Comparison of ENCODE assay signal across 8 cellular contexts in the genomic region with DNA sequence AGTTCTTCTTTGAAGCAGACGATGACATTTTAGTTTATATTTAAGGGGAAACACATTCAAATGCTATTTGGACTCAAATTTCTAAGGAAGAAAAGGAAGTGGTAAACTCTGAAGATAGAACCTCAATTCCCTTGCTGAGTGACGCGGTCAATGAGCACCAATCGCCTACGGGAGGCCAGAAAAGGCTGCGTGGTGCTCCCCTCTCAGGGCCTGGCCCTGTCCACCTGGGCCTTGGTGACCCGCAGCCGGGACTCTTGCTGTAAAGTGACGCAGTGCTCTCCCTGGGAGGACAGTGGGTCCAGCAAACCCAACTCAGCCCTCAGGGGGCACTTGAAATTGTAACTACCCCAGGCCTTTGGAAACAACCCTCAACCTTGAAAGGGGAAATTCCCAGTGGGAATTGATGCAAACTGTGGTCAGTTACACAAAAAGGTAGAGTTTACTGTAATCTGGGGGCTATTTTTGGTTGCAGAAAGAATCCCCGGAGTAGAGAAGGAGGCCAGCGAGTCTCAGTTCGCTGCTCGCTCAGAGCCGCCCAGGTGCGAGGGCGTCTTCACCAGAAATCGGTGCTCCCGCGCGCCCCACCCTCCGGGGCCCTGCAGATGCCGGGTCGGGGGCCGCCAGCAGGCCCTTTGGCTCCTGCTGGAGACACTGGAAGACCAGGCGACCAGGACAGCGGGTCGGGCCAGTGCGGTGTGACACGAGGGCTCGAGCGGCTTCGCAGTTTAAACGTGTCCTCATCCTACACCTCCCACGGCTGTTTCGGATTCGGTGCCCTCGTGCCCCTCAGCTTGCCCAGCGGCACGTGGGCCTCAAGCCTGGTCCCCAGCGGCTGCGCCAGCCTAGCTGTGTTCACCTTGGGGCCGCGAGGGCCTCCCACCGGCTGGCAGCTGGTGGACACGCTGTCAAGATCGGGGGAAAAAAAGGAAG. TPM values are rescaled to one million over a fixed set of nuclear protein-coding genes. Genes with fewer than 3 reads are reported as not detected.
A peak's percentile ranks its signal among the peaks of the same experiment; 100 is the strongest.
DNase-seq lines count a peak whose midpoint lies in the region; ATAC-seq and TF ChIP-seq lines count a peak whose summit lies in the region.

No MANE protein-coding gene starts in this region.

- H3K36me3 ChIP-seq in left lung = no peaks in the 10 kb centered on the region

- intact Hi-C loops in activated CD4-positive, alpha-beta memory T cell treated with anti-CD3 and anti-CD28 coated beads for 36 hours (cut with micrococcal nuclease) = loop anchor here (5.0 to 10.0 kb wide), 2 partner anchors 118 to 210 kb away; a partner anchor contains a TSS
- intact Hi-C loops in natural killer cell (cut with micrococcal nuclease) = no loop called here
- intact Hi-C loops in left lung (cut with DNase I) = no loop called here

- H3K4me1 Mint-ChIP-seq in activated CD4-positive, alpha-beta memory T cell treated with anti-CD3 and anti-CD28 coated beads for 36 hours (ENCODE audit: low read depth) = peaks cover 19% of the 10 kb centered on the region
- peaks cover 14 to 25% of the 10 kb centered on the region in 2 donors for H3K4me1 Mint-ChIP-seq in natural killer cell

- H3K27ac ChIP-seq in left lung = peak overlapping the region in 1 of 2 donors; percentile 76

- POLR2A ChIA-PET in activated CD4-positive, alpha-beta memory T cell treated with anti-CD3 and anti-CD28 coated beads for 36 hours (lab: Charles Lee) = no interaction called here

- H3K27me3 Mint-ChIP-seq in activated CD4-positive, alpha-beta memory T cell treated with anti-CD3 and anti-CD28 coated beads for 36 hours = peaks cover 3% of the 10 kb centered on the region
- H3K27me3 Mint-ChIP-seq in natural killer cell (ENCODE audit: low read depth in 2 of 2) = peaks cover 0 to 4% of the 10 kb centered on the region in 2 donors

- H3K4me3 ChIP-seq in left lung = peak overlapping the region in 1 of 2 donors; percentile 81

- peaks cover 26 to 44% of the 10 kb centered on the region in 2 donors for H3K27me3 ChIP-seq in left lung

- ATAC-seq in GM18868 (IDR thresholded peaks at IDR 0.05; ENCODE audit: unreplicated experiment) (peak; percentile 37), HG02763 (IDR thresholded peaks at IDR 0.05; ENCODE audit: unreplicated experiment) (peak; percentile 19), natural killer cell (no peak), GM18498 (IDR thresholded peaks at IDR 0.05; ENCODE audit: unreplicated experiment) (no peak), left lung (no peak)

- no peak for DNase-seq in activated CD4-positive, alpha-beta memory T cell treated with anti-CD3 and anti-CD28 coated beads for 36 hours
- no peak for DNase-seq in natural killer cell
- DNase-seq in left lung = no peak
- DNase-seq in COLO668 (lab: John Stamatoyannopoulos, UW; ENCODE audit: unreplicated experiment) = no peak
- no peak for DNase-seq in GDM1 (lab: John Stamatoyannopoulos, UW)

- TF ChIP-seq CTCF in natural killer cell (IDR thresholded peaks at IDR 0.05) (no peak), left lung (IDR thresholded peaks at IDR 0.05) (no peak)

- peak overlapping the region; percentile 61 for H3K4me3 Mint-ChIP-seq in activated CD4-positive, alpha-beta memory T cell treated with anti-CD3 and anti-CD28 coated beads for 36 hours
- peak overlapping the region; percentile 73 for H3K4me3 Mint-ChIP-seq in natural killer cell

- H3K9me3 Mint-ChIP-seq in activated CD4-positive, alpha-beta memory T cell treated with anti-CD3 and anti-CD28 coated beads for 36 hours = no peaks in the 10 kb centered on the region
- no peaks in the 10 kb centered on the region for H3K9me3 Mint-ChIP-seq in natural killer cell

- peaks cover 11 to 54% of the 10 kb centered on the region in 2 donors for H3K4me1 ChIP-seq in left lung

- H3K27ac Mint-ChIP-seq in activated CD4-positive, alpha-beta memory T cell treated with anti-CD3 and anti-CD28 coated beads for 36 hours = peak overlapping the region; percentile 66
- peak overlapping the region in 1 of 2 donors; percentile 82 for H3K27ac Mint-ChIP-seq in natural killer cell

- no peaks in the 10 kb centered on the region for H3K36me3 Mint-ChIP-seq in activated CD4-positive, alpha-beta memory T cell treated with anti-CD3 and anti-CD28 coated beads for 36 hours
- no peaks in the 10 kb centered on the region for H3K36me3 Mint-ChIP-seq in natural killer cell

- H3K9me3 ChIP-seq in left lung = no peaks in the 10 kb centered on the region

- CTCF ChIA-PET in activated CD4-positive, alpha-beta memory T cell treated with anti-CD3 and anti-CD28 coated beads for 36 hours (lab: Charles Lee) = no interaction called here

RNA-seq across cellular contexts. Expression of a gene that starts 1.4 kb away (rescaled TPM):
- 1 to 10 TPM; 9.9 to 10.0 TPM for total RNA-seq in activated CD4-positive, alpha-beta memory T cell treated with anti-CD3 and anti-CD28 coated beads for 36 hours
- total RNA-seq in natural killer cell (1 to 10 TPM; 2.4 to 4.3 (median 3.9) TPM), left lung (1 to 10 TPM; 1.8 to 6.3 TPM)

Comparison
In these comparisons a context has a peak if more than half of its experiments do, and no peak if none do; other contexts are left out.
1. ATAC-seq: peak in GM18868 (single experiment) and HG02763 (single experiment); none in natural killer cell (0 of 3), GM18498 (single experiment) and left lung (single experiment).